16 cellular contexts compared by ENCODE assay signal in genomic region chr3:149020196-149020838, GRCh38. TPM values are rescaled to one million over a fixed set of nuclear protein-coding genes. Genes with fewer than 3 reads are reported as not detected.
A peak's percentile ranks its signal among the peaks of the same experiment; 100 is the strongest.
DNase-seq lines count a peak whose midpoint lies in the region; ATAC-seq and TF ChIP-seq lines count a peak whose summit lies in the region.
"Had no signal": no experiment of that assay in that cellular context is flagged by ENCODE, and none has a peak within 500 bp of the region (broad histone marks: within the 10 kb centered on the region; RNA-seq: fewer than 3 reads in every experiment).

No MANE protein-coding gene starts in this region.

- no peaks in the 10 kb centered on the region for H3K9me2 ChIP-seq in PC-9 (ENCODE audit: insufficient read depth)

- no peaks in the 10 kb centered on the region; the same call in 1 of the 2 replicates for H4K20me1 ChIP-seq in PC-9 (ENCODE audit: insufficient read depth)

- H3K27me3 ChIP-seq in heart left ventricle (no peaks in the 10 kb centered on the region), PC-9 (ENCODE audit: insufficient read depth, low read depth) (no peaks in the 10 kb centered on the region)

- no peak overlapping the region for H3K4me2 ChIP-seq in PC-9

- H3K4me1 Mint-ChIP-seq in WTC11, result peaks cover 55% of the 10 kb centered on the region
- H3K4me1 Mint-ChIP-seq: nephron progenitor cell had no signal

- H3K27ac Mint-ChIP-seq in WTC11, result peak overlapping the region; percentile 96
- H3K27ac Mint-ChIP-seq: nephron progenitor cell had no signal

- no peaks in the 10 kb centered on the region for H3F3A ChIP-seq in PC-9 (ENCODE audit: insufficient read depth, low read depth)

- peak overlapping the region in 9 of 12 donors; percentile 0 to 70 (median 55) for H3K27ac ChIP-seq in heart left ventricle
- H3K27ac ChIP-seq in PC-9, result no peak overlapping the region

- peak overlapping the region; percentile 26; the same call in 1 of the 2 replicates for H3K4me3 Mint-ChIP-seq in WTC11
- H3K4me3 Mint-ChIP-seq: nephron progenitor cell had no signal

- peaks cover 19% of the 10 kb centered on the region for H3K9me3 Mint-ChIP-seq in WTC11

- H3K27me3 Mint-ChIP-seq in WTC11 (ENCODE audit: low read depth), result no peaks in the 10 kb centered on the region

- no TSS peak for BruUV-seq in PC-9 (replicated peaks; lab: Mats Ljungman, UMichigan)

- H3K36me3 ChIP-seq in heart left ventricle (peaks cover 0 to 55% (median 48%) of the 10 kb centered on the region in 9 donors), PC-9 (ENCODE audit: low read depth) (no peaks in the 10 kb centered on the region)

- CTCF ChIA-PET in WTC11 (lab: Charles Lee) (interaction anchor here (1.7 to 1.9 kb wide), 2 partner anchors 62 to 70 kb away, joined by 4 to 7 read pairs; no protein-coding TSS in a partner anchor), PC-9 (lab: Charles Lee) (interaction anchor here (0.9 kb wide), 1 partner anchor 65 kb away, joined by 7 read pairs; no protein-coding TSS in a partner anchor)

- H3K79me2 ChIP-seq in PC-9 (ENCODE audit: low read depth), result no peaks in the 10 kb centered on the region

- H3K4me3 ChIP-seq in heart left ventricle (no peak overlapping the region), retinal pigment epithelial cell (ENCODE audit: low read length) (no peak overlapping the region), PC-9 (no peak overlapping the region)
- H3K4me3 ChIP-seq: skin epidermis had no signal

- H3K36me3 Mint-ChIP-seq in WTC11, result peaks cover 40% of the 10 kb centered on the region

- no peak overlapping the region for H2AFZ ChIP-seq in PC-9

- ATAC-seq in activated CD4-positive, CD25-positive, alpha-beta regulatory T cell treated with anti-CD3 and anti-CD28 coated beads, Interleukin-2, amount 50 U/mL, for 24 hours, result peak; percentile 66 to 76
- ATAC-seq in WTC11, result no peak
- ATAC-seq in heart left ventricle, result peak in 3 of 4 donors; percentile 50 to 59 (median 56)
- ATAC-seq in GM21367 (IDR thresholded peaks at IDR 0.05; ENCODE audit: unreplicated experiment), result no peak
- ATAC-seq: left lobe of liver had no signal

- peaks cover 7 to 55% (median 30%) of the 10 kb centered on the region in 12 donors for H3K4me1 ChIP-seq in heart left ventricle
- no peaks in the 10 kb centered on the region for H3K4me1 ChIP-seq in PC-9 (replicated peaks; ENCODE audit: insufficient read depth)

- no peak for TF ChIP-seq CTCF in WTC11 (IDR thresholded peaks at IDR 0.05)
- TF ChIP-seq CTCF in heart left ventricle (IDR thresholded peaks at IDR 0.05), result no peak
- no peak for TF ChIP-seq CTCF in retinal pigment epithelial cell (conservative IDR thresholded peaks at IDR 0.05; ENCODE audit: low read depth, low read length)
- TF ChIP-seq CTCF in PC-9 (conservative IDR thresholded peaks at IDR 0.05), result no peak

- no peak for DNase-seq in activated CD4-positive, CD25-positive, alpha-beta regulatory T cell (lab: John Stamatoyannopoulos, UW)
- DNase-seq in WTC11 (ENCODE audit: low spot score) (no peak), heart left ventricle (peak in 1 of 5 donors; percentile 42), retinal pigment epithelial cell (ENCODE audit: low read depth) (peak; percentile 94), dedifferentiated amniotic fluid mesenchymal stem cell (ENCODE audit: extremely low spot score) (no peak), PC-9 (no peak)
- DNase-seq: 8988T, GDM1, GOT3, Kasumi-1, NCI-H526, nephron progenitor cell had no signal

- H3K9me3 ChIP-seq in heart left ventricle (peaks cover 0 to 6% (median 0%) of the 10 kb centered on the region in 12 donors), PC-9 (ENCODE audit: insufficient read depth, low read depth) (no peaks in the 10 kb centered on the region)

- 56 to 63% (median 59%) methylated on average over 3 of the region's 3 CpGs for WGBS in heart left ventricle, 4 donors

- POLR2A ChIA-PET in WTC11 (lab: Charles Lee), result no interaction called here
- POLR2A ChIA-PET in PC-9 (lab: Charles Lee; ENCODE audit: unreplicated experiment), result interaction anchor here (0.7 kb wide), 1 partner anchor 141 kb away, joined by 3 read pairs; no protein-coding TSS in a partner anchor

- no peak for TF ChIP-seq POLR2A in heart left ventricle (IDR thresholded peaks at IDR 0.05)

- intact Hi-C loops in heart left ventricle (cut with DNase I), result loop anchor here in 3 of 10 donors (5.0 to 10.0 kb wide), 2 partner anchors 63 to 66 kb away; no protein-coding TSS in a partner anchor
- intact Hi-C loops in PC-9 (cut with micrococcal nuclease; ENCODE audit: unreplicated experiment), result no loop called here

TF ChIP-seq in WTC11, 78 proteins besides CTCF, POLR2A, EP300 and RAD21:
- TF ChIP-seq NFATC4 (CRISPR knock-in tag; IDR thresholded peaks at IDR 0.05), result no peak
- TF ChIP-seq ZNF671 (CRISPR knock-in tag; IDR thresholded peaks at IDR 0.05), result no peak
- no peak for TF ChIP-seq NR3C1 (CRISPR knock-in tag; conservative IDR thresholded peaks at IDR 0.05; ENCODE audit: low read depth)
- no peak for TF ChIP-seq IRF2 (CRISPR knock-in tag; IDR thresholded peaks at IDR 0.05; ENCODE audit: borderline replicate concordance, low read depth)
- TF ChIP-seq CREB1 (CRISPR knock-in tag; IDR thresholded peaks at IDR 0.05), result no peak

RNA-seq across cellular contexts. Expression of gene GYG1, which starts 29.0 kb away (rescaled TPM):
- total RNA-seq in WTC11 (2021) (34.8 to 43.1 TPM (median 41.7 TPM) in 3 replicates), heart left ventricle (100 to 1,000 TPM in 7 of 9 donors, 10 to 100 TPM in 2; 78.2 to 190 (median 144) TPM), PC-9 (2021) (16.5 and 20.3 TPM in 2 replicates)
- 100 to 1,000 TPM; 112 to 313 TPM for polyA plus RNA-seq in heart left ventricle

Comparison
In these comparisons a context has a peak if more than half of its experiments do, and no peak if none do; other contexts are left out.
1. ATAC-seq: peak in activated CD4-positive, CD25-positive, alpha-beta regulatory T cell treated with anti-CD3 and anti-CD28 coated beads, Interleukin-2, amount 50 U/mL, for 24 hours (2 of 2) and heart left ventricle (3 of 4); none in WTC11 (single experiment) and GM21367 (single experiment).